Comparison of ENCODE assay signal across 25 cellular contexts in genomic region chr2:3114406-3115185, GRCh38.
DNase-seq lines count a peak whose midpoint lies in the region; ATAC-seq, FAIRE-seq and TF ChIP-seq lines count a peak whose summit lies in the region.
"Had no signal": no experiment of that assay in that cellular context is flagged by ENCODE, and none has a peak within 500 bp of the region (broad histone marks: within the 10 kb centered on the region; RNA-seq: fewer than 3 reads in every experiment).

No MANE protein-coding gene starts in this region.

- H3K4me1 Mint-ChIP-seq in nephron progenitor cell: peaks cover 30% of the 10 kb centered on the region
- H3K4me1 Mint-ChIP-seq in stimulated activated naive B cell treated with anti-CD40 and anti-IgM and Interleukin-4, amounts not matched to agents 10 μg/mL and 1 μg/mL and 100 μg/mL, for 72 hours: peaks cover 4% of the 10 kb centered on the region in 2 donors
- H3K4me1 Mint-ChIP-seq in type B pancreatic cell (ENCODE audit: unreplicated experiment): peaks cover 4% of the 10 kb centered on the region
- H3K4me1 Mint-ChIP-seq: B cell had no signal

- H3K4me3 Mint-ChIP-seq in nephron progenitor cell (no peak overlapping the region), type B pancreatic cell (no peak overlapping the region)
- H3K4me3 Mint-ChIP-seq in stimulated activated naive B cell treated with anti-CD40 and anti-IgM and Interleukin-4, amounts not matched to agents 10 μg/mL and 1 μg/mL and 100 μg/mL, for 72 hours: no peak overlapping the region
- H3K4me3 Mint-ChIP-seq: B cell; CD4-positive, alpha-beta T cell; H9 had no signal

- H3K27me3 Mint-ChIP-seq in nephron progenitor cell (ENCODE audit: low read depth, poor library complexity) (peaks cover 3% of the 10 kb centered on the region), type B pancreatic cell (no peaks in the 10 kb centered on the region)
- peaks cover 0 to 6% of the 10 kb centered on the region in 2 donors for H3K27me3 Mint-ChIP-seq in stimulated activated naive B cell treated with anti-CD40 and anti-IgM and Interleukin-4, amounts not matched to agents 10 μg/mL and 1 μg/mL and 100 μg/mL, for 72 hours
- H3K27me3 Mint-ChIP-seq: B cell; CD4-positive, alpha-beta T cell had no signal

- peak overlapping the region; percentile 77 for H3K27ac Mint-ChIP-seq in nephron progenitor cell
- H3K27ac Mint-ChIP-seq in stimulated activated naive B cell treated with anti-CD40 and anti-IgM and Interleukin-4, amounts not matched to agents 10 μg/mL and 1 μg/mL and 100 μg/mL, for 72 hours: peak overlapping the region; percentile 16
- H3K27ac Mint-ChIP-seq in type B pancreatic cell: no peak overlapping the region
- H3K27ac Mint-ChIP-seq: B cell; CD4-positive, alpha-beta T cell; H9 had no signal

- TF ChIP-seq POLR2A in GM12892 (IDR thresholded peaks at IDR 0.05; ENCODE audit: low read depth, low read length): no peak

- no peak for FAIRE-seq in GM12892 (lab: Jason Lieb, UNC)
- FAIRE-seq: GM19239 had no signal

- no peak overlapping the region for H3K27ac ChIP-seq in coronary artery
- H3K27ac ChIP-seq: 22Rv1, HL-60 had no signal

- no peak for ATAC-seq in stimulated activated naive B cell treated with anti-CD40 and anti-IgM and Interleukin-4, amounts not matched to agents 10 μg/mL and 1 μg/mL and 100 μg/mL, for 72 hours (replicated peaks)

- H3K9me3 Mint-ChIP-seq in nephron progenitor cell (no peaks in the 10 kb centered on the region), type B pancreatic cell (peaks cover 4% of the 10 kb centered on the region)
- no peaks in the 10 kb centered on the region for H3K9me3 Mint-ChIP-seq in stimulated activated naive B cell treated with anti-CD40 and anti-IgM and Interleukin-4, amounts not matched to agents 10 μg/mL and 1 μg/mL and 100 μg/mL, for 72 hours
- H3K9me3 Mint-ChIP-seq: CD4-positive, alpha-beta T cell had no signal

- no peak overlapping the region for H3K4me3 ChIP-seq in coronary artery

- H3K36me3 Mint-ChIP-seq in nephron progenitor cell (ENCODE audit: low read depth) (peaks cover 7% of the 10 kb centered on the region), type B pancreatic cell (no peaks in the 10 kb centered on the region)
- peaks cover 0 to 3% of the 10 kb centered on the region in 2 donors for H3K36me3 Mint-ChIP-seq in stimulated activated naive B cell treated with anti-CD40 and anti-IgM and Interleukin-4, amounts not matched to agents 10 μg/mL and 1 μg/mL and 100 μg/mL, for 72 hours

- peak; percentile 41 for DNase-seq in activated CD8-positive, alpha-beta memory T cell treated with anti-CD3 and anti-CD28 coated beads for 24 hours
- DNase-seq in activated CD8-positive, alpha-beta memory T cell treated with anti-CD3 and anti-CD28 coated beads, Interleukin-2, amount 50 U/mL, for 4 hours: no peak
- DNase-seq in coronary artery (ENCODE audit: low spot score) (peak; percentile 63), nephron progenitor cell (no peak), GM12892 (ENCODE audit: insufficient read length) (no peak), SHP77 treated with DMSO at 0.1 percent for 48 hours (lab: John Stamatoyannopoulos, UW) (no peak), type B pancreatic cell (ENCODE audit: extremely low spot score, unreplicated experiment) (no peak)
- DNase-seq in stimulated activated naive B cell treated with anti-CD40 and anti-IgM and Interleukin-4, amounts not matched to agents 10 μg/mL and 1 μg/mL and 100 μg/mL, for 72 hours: no peak
- DNase-seq: Caco-2; CD4-positive, alpha-beta T cell; GDM1; H9; IMR-90; NCI-H1417; NCI-H187; NCI-H2107; NCI-H2227 treated with DMSO at 0.1 percent for 48 hours; NCI-H524; NCI-H82; OCI-M1; SHP77 had no signal

- TF ChIP-seq CTCF in coronary artery (IDR thresholded peaks at IDR 0.05) (no peak), nephron progenitor cell (IDR thresholded peaks at IDR 0.05) (no peak), type B pancreatic cell (conservative IDR thresholded peaks at IDR 0.05) (no peak)

Comparison
In these comparisons a context has a peak if more than half of its experiments do, and no peak if none do; other contexts are left out.
1. DNase-seq: peak in activated CD8-positive, alpha-beta memory T cell treated with anti-CD3 and anti-CD28 coated beads for 24 hours (single experiment) and coronary artery (single experiment); none in activated CD8-positive, alpha-beta memory T cell treated with anti-CD3 and anti-CD28 coated beads, Interleukin-2, amount 50 U/mL, for 4 hours (single experiment), nephron progenitor cell (single experiment), stimulated activated naive B cell treated with anti-CD40 and anti-IgM and Interleukin-4, amounts not matched to agents 10 μg/mL and 1 μg/mL and 100 μg/mL, for 72 hours (single experiment), GM12892 (single experiment), SHP77 treated with DMSO at 0.1 percent for 48 hours (single experiment) and type B pancreatic cell (single experiment).